6 cellular contexts compared by ENCODE assay signal in the genomic region with DNA sequence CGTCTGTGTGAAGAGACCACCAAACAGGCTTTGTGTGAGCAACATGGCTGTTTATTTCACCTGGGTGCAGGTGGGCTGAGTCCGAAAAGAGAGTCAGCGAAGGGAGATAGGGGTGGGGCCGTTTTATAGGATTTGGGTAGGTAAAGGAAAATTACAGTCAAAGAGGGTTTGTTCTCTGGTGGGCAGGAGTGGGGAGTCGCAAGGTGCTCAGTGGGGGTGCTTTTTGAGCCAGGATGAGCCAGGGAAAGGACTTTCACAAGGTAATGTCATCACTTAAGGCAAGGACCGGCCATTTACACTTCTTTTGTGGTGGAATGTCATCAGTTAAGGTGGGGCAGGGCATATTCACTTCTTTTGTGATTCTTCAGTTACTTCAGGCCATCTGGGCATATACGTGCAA.
DNase-seq lines count a peak whose midpoint lies in the region; TF ChIP-seq lines count a peak whose summit lies in the region.
"Not testable (repeated sequence)": the region's sequence is repeated elsewhere in the genome, so short reads cannot be mapped to it uniquely, and the experiment has no call there.

No MANE protein-coding gene starts in this region.

- H3K4me3 ChIP-seq in HUES64 (ENCODE audit: low read length) (peak overlapping the region; percentile 58), iPS-15b (ENCODE audit: low read depth, low read length) (peak overlapping the region; percentile 70), iPS-20b (ENCODE audit: low read length) (peak overlapping the region; percentile 74; the same call in 1 of the 2 replicates)
- not testable (repeated sequence) for H3K4me3 ChIP-seq in endodermal cell (ENCODE audit: low read length)

- not testable (repeated sequence) for H3K23ac ChIP-seq in H9 (ENCODE audit: insufficient read length, low read depth, low read length)

- no CpG with 5 or more reads among the region's 7 CpGs for WGBS in H9 (ENCODE audit: extremely low coverage, insufficient read length, low lambda C conversion rate)
- WGBS in HUES64: 11% methylated on average over 5 of the region's 7 CpGs
- WGBS in endodermal cell (ENCODE audit: insufficient coverage in 1 of 2, insufficient read length in 1 of 2), 2 experiments: 52% methylated on average over 5 of the region's 7 CpGs; no CpG with 5 or more reads in 1 of the 2 experiments

- not testable (repeated sequence) for H3K27ac ChIP-seq in H9 (ENCODE audit: insufficient read length, low read depth, low read length); HUES64 (ENCODE audit: low read depth, low read length); endodermal cell (ENCODE audit: low read depth, low read length); iPS-20b (ENCODE audit: low read length)

- H3K79me2 ChIP-seq in H9 (ENCODE audit: insufficient read depth, low read length): not testable (repeated sequence)

- DNase-seq in H9, endodermal cell: not testable (repeated sequence)

- not testable (repeated sequence) for H3K14ac ChIP-seq in H9 (ENCODE audit: insufficient read depth, low read length)

- H3T11ph ChIP-seq in H9 (ENCODE audit: low read length): not testable (repeated sequence)

- H3K9ac ChIP-seq in ES-I3 (ENCODE audit: low read depth, low read length) (peak overlapping the region; percentile 69; the same call in 1 of the 2 replicates), H9 (ENCODE audit: extremely low read depth, insufficient read length, low read length) (peak overlapping the region; percentile 50), HUES64 (ENCODE audit: low read depth, low read length) (peak overlapping the region; percentile 76), iPS-15b (ENCODE audit: low read depth, low read length) (peak overlapping the region; percentile 97), iPS-20b (ENCODE audit: low read depth, low read length) (peak overlapping the region; percentile 81; the same call in 1 of the 2 replicates)
- H3K9ac ChIP-seq in endodermal cell (ENCODE audit: extremely low read depth, low read length, poor library complexity, severe bottlenecking): not testable (repeated sequence)

- not testable (repeated sequence) for H2BK5ac ChIP-seq in H9 (ENCODE audit: insufficient read length, low read length)

- not testable (repeated sequence) for H3K23me2 ChIP-seq in H9 (ENCODE audit: insufficient read length, low read depth, low read length, poor library complexity, severe bottlenecking)

- not testable (repeated sequence) for H2AK5ac ChIP-seq in H9 (ENCODE audit: insufficient read length, low read length)

- not testable (repeated sequence) for H4K91ac ChIP-seq in H9 (ENCODE audit: insufficient read length, low read depth, low read length)

- H4K5ac ChIP-seq in H9 (ENCODE audit: insufficient read length, low read depth, low read length): not testable (repeated sequence)

- H2BK20ac ChIP-seq in H9 (ENCODE audit: low read depth, low read length, poor library complexity, severe bottlenecking): not testable (repeated sequence)

- peaks cover 41 to 42% of the 10 kb centered on the region in 2 experiments for H3K4me1 Mint-ChIP-seq in H9
- peaks cover 21% of the 10 kb centered on the region for H3K4me1 Mint-ChIP-seq in endodermal cell

- not testable (repeated sequence) for H2BK12ac ChIP-seq in H9 (ENCODE audit: insufficient read length, low read depth, low read length)

- H3K56ac ChIP-seq in H9 (ENCODE audit: insufficient read length, low read depth, low read length): not testable (repeated sequence)

- H3K9me3 ChIP-seq in ES-I3 (ENCODE audit: control insufficient read depth, insufficient read depth, low read length); H9 (ENCODE audit: control insufficient read depth, low read depth, low read length); HUES64 (ENCODE audit: insufficient read depth, low read depth, low read length); endodermal cell (ENCODE audit: control insufficient read depth, low read length); iPS-15b (ENCODE audit: control insufficient read depth, insufficient read depth, low read length); iPS-20b (ENCODE audit: insufficient read depth, low read depth, low read length): not testable (repeated sequence)

- H3K4me3 Mint-ChIP-seq in H9 (peak overlapping the region; percentile 77 to 91), endodermal cell (peak overlapping the region; percentile 64)

- H3K18ac ChIP-seq in H9 (ENCODE audit: insufficient read length, low read depth, low read length): not testable (repeated sequence)

- not testable (repeated sequence) for H3K36me3 ChIP-seq in ES-I3 (ENCODE audit: insufficient read depth, low read length); HUES64 (ENCODE audit: insufficient read depth, low read length); endodermal cell (ENCODE audit: control insufficient read depth, insufficient read depth, low read length); iPS-15b (ENCODE audit: control insufficient read depth, insufficient read depth, low read length); iPS-20b (ENCODE audit: insufficient read depth, low read depth, low read length)

- not testable (repeated sequence) for H3K27me3 ChIP-seq in H9 (ENCODE audit: insufficient read depth, low read length); HUES64 (ENCODE audit: insufficient read depth, low read length); endodermal cell (ENCODE audit: control insufficient read depth, insufficient read depth, low read length, poor library complexity, severe bottlenecking); iPS-15b (ENCODE audit: control insufficient read depth, insufficient read depth, low read length); iPS-20b (ENCODE audit: insufficient read depth, low read length)

- not testable (repeated sequence) for TF ChIP-seq CTCF in H9 (conservative IDR thresholded peaks at IDR 0.05); endodermal cell (conservative IDR thresholded peaks at IDR 0.05)

- H3K79me1 ChIP-seq in H9 (ENCODE audit: insufficient read depth, low read depth, low read length, poor library complexity, severe bottlenecking): not testable (repeated sequence)

- H3K9me3 Mint-ChIP-seq in H9 (peaks cover 21 to 31% of the 10 kb centered on the region in 2 experiments), endodermal cell (peaks cover 25% of the 10 kb centered on the region)

- not testable (repeated sequence) for H4K8ac ChIP-seq in H9 (replicated peaks; ENCODE audit: insufficient read length, low read depth, low read length)

- peaks cover 23% of the 10 kb centered on the region for H3K4me1 ChIP-seq in ES-I3 (ENCODE audit: insufficient read depth, low read length)
- H3K4me1 ChIP-seq in H9 (ENCODE audit: insufficient read depth, low read length); endodermal cell (ENCODE audit: control insufficient read depth, insufficient read depth, low read length): not testable (repeated sequence)
- H3K4me1 ChIP-seq in HUES64 (ENCODE audit: insufficient read depth, low read length): peaks cover 33% of the 10 kb centered on the region
- peaks cover 13% of the 10 kb centered on the region for H3K4me1 ChIP-seq in iPS-15b (ENCODE audit: control insufficient read depth, insufficient read depth, low read length)
- H3K4me1 ChIP-seq in iPS-20b (ENCODE audit: insufficient read depth, low read length): peaks cover 25% of the 10 kb centered on the region

- H3K27me3 Mint-ChIP-seq in H9 (ENCODE audit: low read depth); endodermal cell (ENCODE audit: insufficient read depth): not testable (repeated sequence)

- not testable (repeated sequence) for H3K4ac ChIP-seq in H9 (ENCODE audit: low read depth, low read length)

- H2BK120ac ChIP-seq in H9 (ENCODE audit: low read depth, low read length, poor library complexity, severe bottlenecking): not testable (repeated sequence)

- H3K36me3 Mint-ChIP-seq in H9 (ENCODE audit: insufficient read depth in 1 of 3, low read depth in 3 of 3) (peaks cover 34 to 49% (median 35%) of the 10 kb centered on the region in 3 experiments), endodermal cell (ENCODE audit: low read depth) (peaks cover 23% of the 10 kb centered on the region)

- not testable (repeated sequence) for H2AFZ ChIP-seq in H9 (ENCODE audit: low read length)

- H2BK15ac ChIP-seq in H9 (ENCODE audit: low read depth, low read length): not testable (repeated sequence)

- not testable (repeated sequence) for H4K20me1 ChIP-seq in H9 (ENCODE audit: control insufficient read depth, insufficient read depth, insufficient read length)

- H3K4me2 ChIP-seq in H9 (ENCODE audit: insufficient read depth, insufficient read length, low read length): not testable (repeated sequence)

- peak overlapping the region; percentile 63 to 97 (median 84); a peak in 3 of 7 replicates for H3K27ac Mint-ChIP-seq in H9
- peak overlapping the region; percentile 86 for H3K27ac Mint-ChIP-seq in endodermal cell
